10 cellular contexts compared by ENCODE assay signal in genomic region chr4:68359508-68359907, GRCh38. TPM values are rescaled to one million over a fixed set of nuclear protein-coding genes. Genes with fewer than 3 reads are reported as not detected.
A peak's percentile ranks its signal among the peaks of the same experiment; 100 is the strongest.
DNase-seq lines count a peak whose midpoint lies in the region; ATAC-seq, FAIRE-seq and TF ChIP-seq lines count a peak whose summit lies in the region.
"Had no signal": no experiment of that assay in that cellular context is flagged by ENCODE, and none has a peak within 500 bp of the region (broad histone marks: within the 10 kb centered on the region; RNA-seq: fewer than 3 reads in every experiment).

No MANE protein-coding gene starts in this region.

- RAD21 ChIA-PET in GM12878 (lab: Charles Lee; ENCODE audit: unreplicated experiment), result no interaction called here

- TF ChIP-seq CTCF in GM12878 (IDR thresholded peaks at IDR 0.05 in 2 of 3, conservative IDR thresholded peaks at IDR 0.05 in 1 of 3; ENCODE audit: control insufficient read depth in 2 of 3, extremely low read depth in 1 of 3, insufficient read depth in 1 of 3, low read depth in 3 of 3, low read length in 3 of 3) (no peak), A673 (conservative IDR thresholded peaks at IDR 0.05; ENCODE audit: low read depth, low read length) (no peak), right atrium auricular region (IDR thresholded peaks at IDR 0.05) (no peak)

- H3K4me3 ChIP-seq in GM12878 (no peak overlapping the region), A673 (ENCODE audit: low read depth, low read length, poor library complexity, severe bottlenecking) (no peak overlapping the region), MG63 (no peak overlapping the region), right atrium auricular region (no peak overlapping the region)
- H3K4me3 ChIP-seq: SJSA1 had no signal

- H3K27me3 ChIP-seq in GM12878 (replicated peaks in 1 of 2; ENCODE audit: control insufficient read depth in 2 of 2, insufficient read depth in 2 of 2, low read length in 1 of 2) (no peaks in the 10 kb centered on the region), A673 (replicated peaks; ENCODE audit: insufficient read depth, low read depth, low read length, poor library complexity) (no peaks in the 10 kb centered on the region), MG63 (no peaks in the 10 kb centered on the region), right atrium auricular region (no peaks in the 10 kb centered on the region)
- H3K27me3 ChIP-seq: SJSA1 had no signal

- H3K27ac ChIP-seq in GM12878 (ENCODE audit: control insufficient read depth, insufficient read depth) (no peak overlapping the region), A673 (ENCODE audit: low read depth, low read length, poor library complexity, severe bottlenecking) (no peak overlapping the region), right atrium auricular region (no peak overlapping the region)
- H3K27ac ChIP-seq: SJSA1 had no signal

- DNase-seq in GM12878 (ENCODE audit: low read depth, low spot score) (no peak), A673 (ENCODE audit: low spot score) (no peak), NOMO-1 treated with dmso at 0.1 percent for 144 hours (lab: John Stamatoyannopoulos, UW; ENCODE audit: unreplicated experiment) (no peak), MG63 (no peak), right atrium auricular region (ENCODE audit: low spot score) (no peak)
- DNase-seq: naive B cell had no signal

- peak overlapping the region; percentile 84 for H2AFZ ChIP-seq in GM12878 (ENCODE audit: control insufficient read depth, low read depth, low read length)

- SMC1A ChIA-PET in GM12878 (lab: Charles Lee; ENCODE audit: uncharacterized antibody, unreplicated experiment), result interaction anchor here (1.9 kb wide), 1 partner anchor 26 kb away, joined by 8 read pairs; no protein-coding TSS in a partner anchor

- H3K36me3 ChIP-seq in GM12878 (ENCODE audit: control insufficient read depth in 2 of 2, insufficient read depth in 2 of 2, low read length in 1 of 2), result no peaks in the 10 kb centered on the region
- no peaks in the 10 kb centered on the region for H3K36me3 ChIP-seq in A673 (ENCODE audit: insufficient read depth, low read length, poor library complexity, severe bottlenecking)
- no peaks in the 10 kb centered on the region for H3K36me3 ChIP-seq in MG63
- no peaks in the 10 kb centered on the region for H3K36me3 ChIP-seq in right atrium auricular region
- H3K36me3 ChIP-seq: SJSA1 had no signal

- H3K4me2 ChIP-seq in GM12878 (ENCODE audit: control insufficient read depth, insufficient read depth), result no peak overlapping the region

- no peak overlapping the region for H3K9ac ChIP-seq in GM12878 (ENCODE audit: control insufficient read depth, insufficient read depth, low read length)

- in situ Hi-C loops in GM12878 (cut with MboI), result no loop called here

- intact Hi-C loops in GM12878 (cut with micrococcal nuclease; ENCODE audit: unreplicated experiment), result no loop called here
- intact Hi-C loops in A673 (cut with micrococcal nuclease; ENCODE audit: unreplicated experiment), result no loop called here

- TF ChIP-seq EP300 in GM12878 (IDR thresholded peaks at IDR 0.05; ENCODE audit: borderline replicate concordance in 1 of 2, control insufficient read depth in 1 of 2, low read depth in 2 of 2, low read length in 2 of 2), result no peak

- peak; percentile 91 for ATAC-seq in GM18517 (IDR thresholded peaks at IDR 0.05; ENCODE audit: unreplicated experiment)
- peak; percentile 90 for ATAC-seq in GM21447 (IDR thresholded peaks at IDR 0.05; ENCODE audit: unreplicated experiment)
- peak; percentile 71 for ATAC-seq in HG03175 (IDR thresholded peaks at IDR 0.05; ENCODE audit: unreplicated experiment)
- peak; percentile 85 for ATAC-seq in GM12878

- no peak for TF ChIP-seq RAD21 in GM12878 (IDR thresholded peaks at IDR 0.05; ENCODE audit: insufficient read depth, low read depth, low read length)

- H3K4me1 ChIP-seq in GM12878 (ENCODE audit: control insufficient read depth, insufficient read depth, low read length), result no peaks in the 10 kb centered on the region
- H3K4me1 ChIP-seq in A673 (ENCODE audit: insufficient read depth, low read length, poor library complexity, severe bottlenecking), result no peaks in the 10 kb centered on the region
- H3K4me1 ChIP-seq in right atrium auricular region, result no peaks in the 10 kb centered on the region

- no peaks in the 10 kb centered on the region for H3K9me3 ChIP-seq in GM12878 (replicated peaks; ENCODE audit: control insufficient read depth, insufficient read depth, low read length)
- no peaks in the 10 kb centered on the region for H3K9me3 ChIP-seq in A673 (ENCODE audit: low read depth, low read length, poor library complexity, severe bottlenecking)
- no peaks in the 10 kb centered on the region for H3K9me3 ChIP-seq in MG63
- H3K9me3 ChIP-seq in right atrium auricular region, result no peaks in the 10 kb centered on the region
- H3K9me3 ChIP-seq: SJSA1 had no signal

- BruUV-seq in GM12878 (replicated peaks; lab: Mats Ljungman, UMichigan), result no TSS peak
- no TSS peak for BruUV-seq in A673 (replicated peaks; lab: Mats Ljungman, UMichigan)

- no peaks in the 10 kb centered on the region for H4K20me1 ChIP-seq in GM12878 (ENCODE audit: control insufficient read depth, insufficient read depth)

- no peaks in the 10 kb centered on the region for H3K79me2 ChIP-seq in GM12878 (ENCODE audit: control insufficient read depth, insufficient read depth, low read length)

- CTCF ChIA-PET in GM12878 (lab: Yijun Ruan, JAX), result interaction anchor here (1.5 kb wide), 1 partner anchor 16 kb away, joined by 3 read pairs; no protein-coding TSS in a partner anchor
- CTCF ChIA-PET in A673 (lab: Charles Lee), result no interaction called here

- FAIRE-seq in GM12878 (lab: Jason Lieb, UNC), result peak; percentile 79

- no peak for TF ChIP-seq POLR2A in GM12878 (IDR thresholded peaks at IDR 0.05; ENCODE audit: low read depth, low read length)

- POLR2A ChIA-PET in GM12878 (lab: Charles Lee) (no interaction called here), A673 (lab: Charles Lee; ENCODE audit: low non-redundant PET) (no interaction called here)

TF ChIP-seq in GM12878, 131 proteins besides CTCF, POLR2A, EP300 and RAD21 (continues in another document):
- TF ChIP-seq NFXL1 (IDR thresholded peaks at IDR 0.05; ENCODE audit: borderline replicate concordance) (no peak), SREBF1 (IDR thresholded peaks at IDR 0.05; ENCODE audit: low read length) (no peak), EZH2 (IDR thresholded peaks at IDR 0.05; ENCODE audit: borderline replicate concordance, control insufficient read depth, low read depth, low read length) (no peak), TCF7 (IDR thresholded peaks at IDR 0.05; ENCODE audit: borderline replicate concordance) (no peak), POLR2AphosphoS2 (IDR thresholded peaks at IDR 0.05; ENCODE audit: low read depth, low read length) (no peak), ZNF384 (IDR thresholded peaks at IDR 0.05; ENCODE audit: borderline replicate concordance, low read depth, low read length) (no peak), TCF12 (IDR thresholded peaks at IDR 0.05; ENCODE audit: low read depth, low read length) (no peak), CHD2 (IDR thresholded peaks at IDR 0.05; ENCODE audit: borderline replicate concordance, low read depth, low read length) (no peak), IKZF1 (conservative IDR thresholded peaks at IDR 0.05) (no peak), ESRRA (IDR thresholded peaks at IDR 0.05; ENCODE audit: low read length) (no peak), TARDBP (IDR thresholded peaks at IDR 0.05; ENCODE audit: borderline replicate concordance) (no peak), RUNX3 (IDR thresholded peaks at IDR 0.05; ENCODE audit: low read length) (no peak), HDAC6 (IDR thresholded peaks at IDR 0.05; ENCODE audit: unreplicated experiment) (no peak), PAX5 (IDR thresholded peaks at IDR 0.05; ENCODE audit: borderline replicate concordance, low read depth, low read length) (no peak)
- TF ChIP-seq, protein P1, sequence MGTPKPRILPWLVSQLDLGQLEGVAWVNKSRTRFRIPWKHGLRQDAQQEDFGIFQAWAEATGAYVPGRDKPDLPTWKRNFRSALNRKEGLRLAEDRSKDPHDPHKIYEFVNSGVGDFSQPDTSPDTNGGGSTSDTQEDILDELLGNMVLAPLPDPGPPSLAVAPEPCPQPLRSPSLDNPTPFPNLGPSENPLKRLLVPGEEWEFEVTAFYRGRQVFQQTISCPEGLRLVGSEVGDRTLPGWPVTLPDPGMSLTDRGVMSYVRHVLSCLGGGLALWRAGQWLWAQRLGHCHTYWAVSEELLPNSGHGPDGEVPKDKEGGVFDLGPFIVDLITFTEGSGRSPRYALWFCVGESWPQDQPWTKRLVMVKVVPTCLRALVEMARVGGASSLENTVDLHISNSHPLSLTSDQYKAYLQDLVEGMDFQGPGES (IDR thresholded peaks at IDR 0.05), result no peak

RNA-seq across cellular contexts. Expression of gene YTHDC1, which starts 9.6 kb away (rescaled TPM):
- total RNA-seq in GM12878 (2013; cell fraction: nucleolus; rRNA removed), result 167 and 190 TPM in 2 replicates
- 46.0 and 57.5 TPM in 2 replicates for total RNA-seq in GM12878 (2014; rRNA removed)
- 65.1 and 66.7 TPM in 2 replicates for total RNA-seq in GM12878 (2014; rRNA removed; fragmentation: Illumina TruSeq; extraction: Trizol)
- total RNA-seq in GM12878 (2021), result 47.4 and 65.6 TPM in 2 replicates
- 32.9 TPM for polyA plus RNA-seq in GM12878 (2011; ENCODE audit: low read depth)
- polyA plus RNA-seq in GM12878 (2011; rRNA removed), result 75.3 and 95.4 TPM in 2 replicates
- polyA plus RNA-seq in GM12878 (2011; cell fraction: cytosol; rRNA removed), result 25.3 and 27.2 TPM in 2 replicates
- 114 and 122 TPM in 2 replicates for polyA plus RNA-seq in GM12878 (2011; cell fraction: nucleus; rRNA removed)
- polyA plus RNA-seq in GM12878 (2012), result 60.3 and 62.4 TPM in 2 replicates
- 83.2 and 101 TPM in 2 replicates for polyA plus RNA-seq in GM12878 (2014; fragmentation: Illumina TruSeq; extraction: Trizol)
- polyA plus RNA-seq in GM12878 (2014; fragmentation: Nextera tagmentation; extraction: Ambion mirVana), result 10 to 100 TPM; 18.7 to 22.7 TPM
- 47.2 and 48.9 TPM in 2 replicates for polyA plus RNA-seq in GM12878 (2014; rRNA removed)
- polyA plus RNA-seq in GM12878 (2016; fragmentation: Nextera tagmentation; extraction: Ambion mirVana), result 10 to 100 TPM; 25.6 to 28.3 TPM
- polyA minus RNA-seq in GM12878 (2011; rRNA and poly(A)+ RNA removed), result 35.5 and 67.3 TPM in 2 replicates
- polyA minus RNA-seq in GM12878 (2011; cell fraction: cytosol; rRNA and poly(A)+ RNA removed), result 11.2 and 13.6 TPM in 2 replicates
- polyA minus RNA-seq in GM12878 (2011; cell fraction: nucleus; rRNA and poly(A)+ RNA removed), result 68.1 and 77.6 TPM in 2 replicates
- 45.3 and 51.9 TPM in 2 replicates for total RNA-seq in A673 (2021)
- 9.4 and 10.0 TPM in 2 replicates for total RNA-seq in MG63 (2014; rRNA removed; shearing (Covaris generic); ENCODE audit: low replicate concordance)
- 10 to 100 TPM; 32.6 to 35.6 TPM for total RNA-seq in right atrium auricular region
